In the genomic region with DNA sequence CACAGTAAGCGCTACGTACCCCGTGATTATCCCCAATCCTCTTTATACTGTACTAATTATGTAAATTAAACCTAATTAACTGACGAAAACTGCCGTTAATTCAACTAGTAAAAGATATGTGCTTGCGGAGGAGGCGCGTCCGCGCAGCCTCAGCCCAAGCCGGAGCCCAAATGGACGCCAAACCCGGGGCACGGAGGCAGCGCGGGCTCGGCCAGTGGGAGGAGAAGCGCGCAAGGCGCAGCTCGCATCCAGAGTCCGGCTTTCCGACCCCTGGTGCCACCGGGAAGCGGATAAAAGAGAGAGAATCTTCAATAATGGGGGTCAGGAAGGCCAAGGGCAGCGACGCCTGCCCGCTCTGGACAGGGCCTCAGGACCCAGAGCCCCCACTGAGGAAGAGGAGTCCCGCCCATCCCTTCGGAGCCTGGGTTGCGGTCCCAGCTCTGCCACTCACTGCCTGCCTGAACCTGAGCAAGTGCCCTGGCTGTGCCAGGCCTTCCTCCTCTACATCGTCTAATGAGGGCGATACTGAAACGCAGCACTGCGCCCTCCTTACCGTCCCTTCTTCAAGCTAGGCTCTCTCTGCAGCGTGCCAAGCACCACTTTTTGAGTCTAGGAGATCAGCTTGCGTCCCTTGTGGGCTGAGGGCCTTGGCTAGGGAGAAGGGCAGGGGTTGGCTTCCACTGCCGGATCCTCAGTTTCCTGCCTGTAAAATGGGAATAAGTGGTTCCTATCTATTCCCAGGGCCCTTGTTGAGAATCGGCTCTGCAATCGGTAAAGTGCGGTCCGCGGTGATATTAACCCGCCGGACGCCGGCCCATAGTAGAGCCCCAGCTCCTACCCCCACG, we compare ENCODE assay signal across 22 cellular contexts. TPM values are rescaled to one million over a fixed set of nuclear protein-coding genes. Genes with fewer than 3 reads are reported as not detected.
DNase-seq lines count a peak whose midpoint lies in the region; ATAC-seq and TF ChIP-seq lines count a peak whose summit lies in the region.
"Had no signal": no experiment of that assay in that cellular context is flagged by ENCODE, and none has a peak within 500 bp of the region (broad histone marks: within the 10 kb centered on the region; RNA-seq: fewer than 3 reads in every experiment).

No MANE protein-coding gene starts in this region.

- H3K36me3 Mint-ChIP-seq in activated naive CD8-positive, alpha-beta T cell treated with anti-CD3 and anti-CD28 coated beads, Interleukin-2, amount 10 ng/mL, durations not matched to agents 7 days and 5 days, result no peaks in the 10 kb centered on the region
- H3K36me3 Mint-ChIP-seq in activated naive CD8-positive, alpha-beta T cell treated with anti-CD3 and anti-CD28 coated beads for 36 hours, result peaks cover 7% of the 10 kb centered on the region
- H3K36me3 Mint-ChIP-seq in IgD-negative memory B cell, result peaks cover 4% of the 10 kb centered on the region

- no peak for DNase-seq in activated naive CD8-positive, alpha-beta T cell treated with anti-CD3 and anti-CD28 coated beads, Interleukin-2, amount 10 ng/mL, durations not matched to agents 7 days and 5 days
- DNase-seq in activated naive CD8-positive, alpha-beta T cell treated with anti-CD3 and anti-CD28 coated beads for 36 hours, result no peak
- peak; percentile 5 to 36 for DNase-seq in psoas muscle
- no peak for DNase-seq in NCI-H774 (lab: John Stamatoyannopoulos, UW)
- DNase-seq in stimulated activated naive CD4-positive, alpha-beta T cell (lab: John Stamatoyannopoulos, UW), result no peak
- DNase-seq: activated CD4-positive, alpha-beta T cell treated with anti-CD3 and anti-CD28 coated beads for 1 hour; NCI-H2107; NCI-H524 treated with DMSO at 0.1 percent for 48 hours had no signal

- no peak for ATAC-seq in activated naive CD8-positive, alpha-beta T cell treated with anti-CD3 and anti-CD28 coated beads, Interleukin-2, amount 10 ng/mL, durations not matched to agents 7 days and 5 days (ENCODE audit: low read depth)
- ATAC-seq in psoas muscle, result peak in 1 of 4 donors; percentile 28
- ATAC-seq in HG02759 (IDR thresholded peaks at IDR 0.05; ENCODE audit: unreplicated experiment), result no peak

- POLR2A ChIA-PET in activated naive CD8-positive, alpha-beta T cell treated with anti-CD3 and anti-CD28 coated beads, Interleukin-2, amount 10 ng/mL, durations not matched to agents 7 days and 5 days (lab: Charles Lee), result no interaction called here

- H3K9me3 ChIP-seq in iPS-15b (ENCODE audit: control insufficient read depth, insufficient read depth, low read length) (no peaks in the 10 kb centered on the region), psoas muscle (peaks cover 6% of the 10 kb centered on the region)
- H3K9me3 ChIP-seq: neutrophil, testis had no signal

- H3K27ac ChIP-seq in psoas muscle, result no peak overlapping the region
- H3K27ac ChIP-seq: C4-2B, epithelial cell of prostate, hepatocyte, neutrophil, RWPE1, testis had no signal

- peaks cover 16% of the 10 kb centered on the region for H3K4me1 Mint-ChIP-seq in activated naive CD8-positive, alpha-beta T cell treated with anti-CD3 and anti-CD28 coated beads, Interleukin-2, amount 10 ng/mL, durations not matched to agents 7 days and 5 days
- peaks cover 31% of the 10 kb centered on the region for H3K4me1 Mint-ChIP-seq in activated naive CD8-positive, alpha-beta T cell treated with anti-CD3 and anti-CD28 coated beads for 36 hours
- H3K4me1 Mint-ChIP-seq in IgD-negative memory B cell, result peaks cover 12 to 17% (median 13%) of the 10 kb centered on the region in 3 donors

- H3K9me3 Mint-ChIP-seq in activated naive CD8-positive, alpha-beta T cell treated with anti-CD3 and anti-CD28 coated beads, Interleukin-2, amount 10 ng/mL, durations not matched to agents 7 days and 5 days, result no peaks in the 10 kb centered on the region
- H3K9me3 Mint-ChIP-seq in activated naive CD8-positive, alpha-beta T cell treated with anti-CD3 and anti-CD28 coated beads for 36 hours, result peaks cover 5% of the 10 kb centered on the region
- peaks cover 0 to 7% (median 3%) of the 10 kb centered on the region in 3 donors for H3K9me3 Mint-ChIP-seq in IgD-negative memory B cell

- H3K27me3 Mint-ChIP-seq in activated naive CD8-positive, alpha-beta T cell treated with anti-CD3 and anti-CD28 coated beads, Interleukin-2, amount 10 ng/mL, durations not matched to agents 7 days and 5 days, result peaks cover 76% of the 10 kb centered on the region
- peaks cover 80% of the 10 kb centered on the region for H3K27me3 Mint-ChIP-seq in activated naive CD8-positive, alpha-beta T cell treated with anti-CD3 and anti-CD28 coated beads for 36 hours
- peaks cover 63% of the 10 kb centered on the region for H3K27me3 Mint-ChIP-seq in IgD-negative memory B cell

- no peak for TF ChIP-seq CTCF in psoas muscle (IDR thresholded peaks at IDR 0.05)

- no peak overlapping the region for H3K9ac ChIP-seq in iPS-15b (ENCODE audit: low read depth, low read length)

- no peak overlapping the region for H3K4me3 Mint-ChIP-seq in activated naive CD8-positive, alpha-beta T cell treated with anti-CD3 and anti-CD28 coated beads, Interleukin-2, amount 10 ng/mL, durations not matched to agents 7 days and 5 days
- H3K4me3 Mint-ChIP-seq in activated naive CD8-positive, alpha-beta T cell treated with anti-CD3 and anti-CD28 coated beads for 36 hours, result no peak overlapping the region
- peak overlapping the region in 3 of 4 donors; percentile 65 to 75 (median 70) for H3K4me3 Mint-ChIP-seq in IgD-negative memory B cell

- intact Hi-C loops in psoas muscle (cut with DNase I), result no loop called here

- H3K4me3 ChIP-seq in iPS-15b (ENCODE audit: low read depth, low read length) (peak overlapping the region; percentile 43), psoas muscle (no peak overlapping the region)
- H3K4me3 ChIP-seq: hepatocyte, testis had no signal

- H3K4me1 ChIP-seq in iPS-15b (ENCODE audit: control insufficient read depth, insufficient read depth, low read length) (peaks cover 9% of the 10 kb centered on the region), psoas muscle (peaks cover 7% of the 10 kb centered on the region)

- H3K27me3 ChIP-seq in iPS-15b (ENCODE audit: control insufficient read depth, insufficient read depth, low read length), result peaks cover 88% of the 10 kb centered on the region
- H3K27me3 ChIP-seq in psoas muscle (ENCODE audit: insufficient read depth in 3 of 3, low read length in 2 of 3), result peaks cover 0 to 91% (median 52%) of the 10 kb centered on the region in 3 donors
- H3K27me3 ChIP-seq: testis had no signal

- peak overlapping the region; percentile 42 for H3K27ac Mint-ChIP-seq in activated naive CD8-positive, alpha-beta T cell treated with anti-CD3 and anti-CD28 coated beads, Interleukin-2, amount 10 ng/mL, durations not matched to agents 7 days and 5 days
- no peak overlapping the region for H3K27ac Mint-ChIP-seq in activated naive CD8-positive, alpha-beta T cell treated with anti-CD3 and anti-CD28 coated beads for 36 hours
- H3K27ac Mint-ChIP-seq in IgD-negative memory B cell, result peak overlapping the region; percentile 59 to 93 (median 92)

- 16 to 18% (median 18%) methylated on average over 49 of the region's 49 CpGs for whole genome bisulfite sequencing in psoas muscle, 3 donors

- no peaks in the 10 kb centered on the region for H3K36me3 ChIP-seq in iPS-15b (ENCODE audit: control insufficient read depth, insufficient read depth, low read length)
- H3K36me3 ChIP-seq in psoas muscle (ENCODE audit: insufficient read depth in 1 of 2, low read depth in 1 of 2), result no peaks in the 10 kb centered on the region
- H3K36me3 ChIP-seq: neutrophil had no signal

RNA-seq across cellular contexts. Expression of gene SKOR1, which starts 4.9 kb away (rescaled TPM):
- total RNA-seq in activated naive CD8-positive, alpha-beta T cell treated with anti-CD3 and anti-CD28 coated beads, Interleukin-2, amount 10 ng/mL, durations not matched to agents 7 days and 5 days, result under 1 TPM; 0.71 to 0.89 TPM
- under 1 TPM; 0.16 to 0.30 TPM for total RNA-seq in activated naive CD8-positive, alpha-beta T cell treated with anti-CD3 and anti-CD28 coated beads for 36 hours
- not detected for polyA plus RNA-seq in IgD-negative memory B cell
- under 1 TPM; 0.13 to 0.48 (median 0.29) TPM for total RNA-seq in psoas muscle
- polyA plus RNA-seq in psoas muscle, result under 1 TPM; 0.06 to 0.07 (median 0.06) TPM
- total RNA-seq: dermis blood vessel endothelial cell, fibroblast of villous mesenchyme had no signal

RNA-seq across cellular contexts. Expression of gene RNU6-1, which starts 19.5 kb away (rescaled TPM):
- not detected for total RNA-seq in activated naive CD8-positive, alpha-beta T cell treated with anti-CD3 and anti-CD28 coated beads, Interleukin-2, amount 10 ng/mL, durations not matched to agents 7 days and 5 days
- not detected for total RNA-seq in activated naive CD8-positive, alpha-beta T cell treated with anti-CD3 and anti-CD28 coated beads for 36 hours
- polyA plus RNA-seq in IgD-negative memory B cell, result not detected
- total RNA-seq in psoas muscle, result not detected
- polyA plus RNA-seq in psoas muscle, result not detected
- total RNA-seq: bronchial epithelial cell, dermis blood vessel endothelial cell, fibroblast of villous mesenchyme, hepatocyte, mononuclear cell, testis had no signal
- polyA plus RNA-seq: adipose tissue, hepatocyte had no signal

Comparison
In these comparisons a context has a peak if more than half of its experiments do, and no peak if none do; other contexts are left out.
1. DNase-seq: peak in psoas muscle (2 of 2); none in activated naive CD8-positive, alpha-beta T cell treated with anti-CD3 and anti-CD28 coated beads, Interleukin-2, amount 10 ng/mL, durations not matched to agents 7 days and 5 days (single experiment), activated naive CD8-positive, alpha-beta T cell treated with anti-CD3 and anti-CD28 coated beads for 36 hours (single experiment), NCI-H774 (single experiment) and stimulated activated naive CD4-positive, alpha-beta T cell (0 of 6).
2. H3K4me3 Mint-ChIP-seq: peak in IgD-negative memory B cell (3 of 4); none in activated naive CD8-positive, alpha-beta T cell treated with anti-CD3 and anti-CD28 coated beads, Interleukin-2, amount 10 ng/mL, durations not matched to agents 7 days and 5 days (single experiment) and activated naive CD8-positive, alpha-beta T cell treated with anti-CD3 and anti-CD28 coated beads for 36 hours (single experiment).